ENCODE assay signal across 1 cellular context in the genomic region with DNA sequence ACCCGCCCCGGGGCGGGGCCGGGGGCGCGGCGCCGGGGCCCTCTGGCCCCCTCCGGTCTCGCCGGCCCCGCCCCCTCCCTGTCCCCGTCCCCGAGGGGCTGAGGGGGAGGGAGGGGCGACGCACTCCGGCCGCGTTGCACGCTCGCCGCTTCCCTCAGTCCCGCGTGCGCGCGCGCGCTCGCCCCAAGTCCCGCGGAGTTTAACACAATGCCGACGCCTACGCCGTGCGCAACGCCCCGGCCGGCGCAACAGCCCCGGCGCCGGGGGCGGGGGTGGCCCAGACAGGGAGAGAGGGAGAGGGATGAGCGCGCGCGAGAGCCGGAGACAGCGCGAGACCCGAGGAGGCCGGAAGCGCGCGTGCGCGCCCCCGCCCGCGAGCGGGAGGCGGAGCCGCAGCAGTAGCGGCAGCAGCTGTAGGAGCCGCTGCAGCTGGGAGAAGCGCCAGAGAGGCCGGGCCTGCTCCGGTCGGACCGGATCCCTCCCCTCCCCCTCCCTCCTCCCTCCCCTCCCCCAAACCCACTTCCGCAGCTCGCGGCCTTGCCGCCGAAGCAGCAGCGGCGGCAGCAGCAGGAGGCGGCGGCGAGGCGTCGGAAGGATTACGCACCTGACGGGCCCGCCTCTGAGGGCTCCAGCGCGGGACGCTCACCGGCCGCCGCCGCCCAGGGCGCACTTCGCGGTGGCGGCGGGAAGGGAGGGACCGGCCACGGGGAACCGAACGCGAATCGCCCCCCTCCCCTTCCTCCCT.
TF ChIP-seq lines count a peak whose summit lies in the region.

No MANE protein-coding gene starts in this region.

TF ChIP-seq in K562, 482 proteins besides CTCF, POLR2A, EP300 and RAD21 (continued from another document and continues in another):
- TF ChIP-seq, protein P1, sequence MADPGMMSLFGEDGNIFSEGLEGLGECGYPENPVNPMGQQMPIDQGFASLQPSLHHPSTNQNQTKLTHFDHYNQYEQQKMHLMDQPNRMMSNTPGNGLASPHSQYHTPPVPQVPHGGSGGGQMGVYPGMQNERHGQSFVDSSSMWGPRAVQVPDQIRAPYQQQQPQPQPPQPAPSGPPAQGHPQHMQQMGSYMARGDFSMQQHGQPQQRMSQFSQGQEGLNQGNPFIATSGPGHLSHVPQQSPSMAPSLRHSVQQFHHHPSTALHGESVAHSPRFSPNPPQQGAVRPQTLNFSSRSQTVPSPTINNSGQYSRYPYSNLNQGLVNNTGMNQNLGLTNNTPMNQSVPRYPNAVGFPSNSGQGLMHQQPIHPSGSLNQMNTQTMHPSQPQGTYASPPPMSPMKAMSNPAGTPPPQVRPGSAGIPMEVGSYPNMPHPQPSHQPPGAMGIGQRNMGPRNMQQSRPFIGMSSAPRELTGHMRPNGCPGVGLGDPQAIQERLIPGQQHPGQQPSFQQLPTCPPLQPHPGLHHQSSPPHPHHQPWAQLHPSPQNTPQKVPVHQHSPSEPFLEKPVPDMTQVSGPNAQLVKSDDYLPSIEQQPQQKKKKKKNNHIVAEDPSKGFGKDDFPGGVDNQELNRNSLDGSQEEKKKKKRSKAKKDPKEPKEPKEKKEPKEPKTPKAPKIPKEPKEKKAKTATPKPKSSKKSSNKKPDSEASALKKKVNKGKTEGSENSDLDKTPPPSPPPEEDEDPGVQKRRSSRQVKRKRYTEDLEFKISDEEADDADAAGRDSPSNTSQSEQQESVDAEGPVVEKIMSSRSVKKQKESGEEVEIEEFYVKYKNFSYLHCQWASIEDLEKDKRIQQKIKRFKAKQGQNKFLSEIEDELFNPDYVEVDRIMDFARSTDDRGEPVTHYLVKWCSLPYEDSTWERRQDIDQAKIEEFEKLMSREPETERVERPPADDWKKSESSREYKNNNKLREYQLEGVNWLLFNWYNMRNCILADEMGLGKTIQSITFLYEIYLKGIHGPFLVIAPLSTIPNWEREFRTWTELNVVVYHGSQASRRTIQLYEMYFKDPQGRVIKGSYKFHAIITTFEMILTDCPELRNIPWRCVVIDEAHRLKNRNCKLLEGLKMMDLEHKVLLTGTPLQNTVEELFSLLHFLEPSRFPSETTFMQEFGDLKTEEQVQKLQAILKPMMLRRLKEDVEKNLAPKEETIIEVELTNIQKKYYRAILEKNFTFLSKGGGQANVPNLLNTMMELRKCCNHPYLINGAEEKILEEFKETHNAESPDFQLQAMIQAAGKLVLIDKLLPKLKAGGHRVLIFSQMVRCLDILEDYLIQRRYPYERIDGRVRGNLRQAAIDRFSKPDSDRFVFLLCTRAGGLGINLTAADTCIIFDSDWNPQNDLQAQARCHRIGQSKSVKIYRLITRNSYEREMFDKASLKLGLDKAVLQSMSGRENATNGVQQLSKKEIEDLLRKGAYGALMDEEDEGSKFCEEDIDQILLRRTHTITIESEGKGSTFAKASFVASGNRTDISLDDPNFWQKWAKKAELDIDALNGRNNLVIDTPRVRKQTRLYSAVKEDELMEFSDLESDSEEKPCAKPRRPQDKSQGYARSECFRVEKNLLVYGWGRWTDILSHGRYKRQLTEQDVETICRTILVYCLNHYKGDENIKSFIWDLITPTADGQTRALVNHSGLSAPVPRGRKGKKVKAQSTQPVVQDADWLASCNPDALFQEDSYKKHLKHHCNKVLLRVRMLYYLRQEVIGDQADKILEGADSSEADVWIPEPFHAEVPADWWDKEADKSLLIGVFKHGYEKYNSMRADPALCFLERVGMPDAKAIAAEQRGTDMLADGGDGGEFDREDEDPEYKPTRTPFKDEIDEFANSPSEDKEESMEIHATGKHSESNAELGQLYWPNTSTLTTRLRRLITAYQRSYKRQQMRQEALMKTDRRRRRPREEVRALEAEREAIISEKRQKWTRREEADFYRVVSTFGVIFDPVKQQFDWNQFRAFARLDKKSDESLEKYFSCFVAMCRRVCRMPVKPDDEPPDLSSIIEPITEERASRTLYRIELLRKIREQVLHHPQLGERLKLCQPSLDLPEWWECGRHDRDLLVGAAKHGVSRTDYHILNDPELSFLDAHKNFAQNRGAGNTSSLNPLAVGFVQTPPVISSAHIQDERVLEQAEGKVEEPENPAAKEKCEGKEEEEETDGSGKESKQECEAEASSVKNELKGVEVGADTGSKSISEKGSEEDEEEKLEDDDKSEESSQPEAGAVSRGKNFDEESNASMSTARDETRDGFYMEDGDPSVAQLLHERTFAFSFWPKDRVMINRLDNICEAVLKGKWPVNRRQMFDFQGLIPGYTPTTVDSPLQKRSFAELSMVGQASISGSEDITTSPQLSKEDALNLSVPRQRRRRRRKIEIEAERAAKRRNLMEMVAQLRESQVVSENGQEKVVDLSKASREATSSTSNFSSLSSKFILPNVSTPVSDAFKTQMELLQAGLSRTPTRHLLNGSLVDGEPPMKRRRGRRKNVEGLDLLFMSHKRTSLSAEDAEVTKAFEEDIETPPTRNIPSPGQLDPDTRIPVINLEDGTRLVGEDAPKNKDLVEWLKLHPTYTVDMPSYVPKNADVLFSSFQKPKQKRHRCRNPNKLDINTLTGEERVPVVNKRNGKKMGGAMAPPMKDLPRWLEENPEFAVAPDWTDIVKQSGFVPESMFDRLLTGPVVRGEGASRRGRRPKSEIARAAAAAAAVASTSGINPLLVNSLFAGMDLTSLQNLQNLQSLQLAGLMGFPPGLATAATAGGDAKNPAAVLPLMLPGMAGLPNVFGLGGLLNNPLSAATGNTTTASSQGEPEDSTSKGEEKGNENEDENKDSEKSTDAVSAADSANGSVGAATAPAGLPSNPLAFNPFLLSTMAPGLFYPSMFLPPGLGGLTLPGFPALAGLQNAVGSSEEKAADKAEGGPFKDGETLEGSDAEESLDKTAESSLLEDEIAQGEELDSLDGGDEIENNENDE (IDR thresholded peaks at IDR 0.05; ENCODE audit: low read depth, low read length), result no peak
- TF ChIP-seq ZNF586 (CRISPR knock-in tag; conservative IDR thresholded peaks at IDR 0.05) (no peak), RFX7 (CRISPR knock-in tag; IDR thresholded peaks at IDR 0.05) (no peak), EZH2 (IDR thresholded peaks at IDR 0.05; ENCODE audit: borderline replicate concordance, low read depth, low read length) (no peak), TSC22D4 (tag; IDR thresholded peaks at IDR 0.05) (no peak), WHSC1 (IDR thresholded peaks at IDR 0.05; ENCODE audit: low read length) (no peak), KLF10 (CRISPR knock-in tag; IDR thresholded peaks at IDR 0.05) (no peak), SRSF3 (IDR thresholded peaks at IDR 0.05; ENCODE audit: insufficient read depth, low read length) (no peak), MAZ (CRISPR knock-in tag; conservative IDR thresholded peaks at IDR 0.05 in 1 of 2, IDR thresholded peaks at IDR 0.05 in 1 of 2) (peak; percentile 99 to 100), ZBTB7A (IDR thresholded peaks at IDR 0.05; ENCODE audit: borderline replicate concordance, control insufficient read depth, low read depth, low read length) (peak; percentile 93), ZNF253 (CRISPR knock-in tag; conservative IDR thresholded peaks at IDR 0.05) (no peak), HOXB6 (CRISPR knock-in tag; IDR thresholded peaks at IDR 0.05; ENCODE audit: borderline replicate concordance) (no peak), ZBTB1 (CRISPR knock-in tag; IDR thresholded peaks at IDR 0.05; ENCODE audit: borderline replicate concordance, low read depth) (0 out of 2 replicates have a peak, but pooled peaks have one; percentile 43), KDM4B (IDR thresholded peaks at IDR 0.05; ENCODE audit: borderline replicate concordance in 2 of 2, low read depth in 1 of 2) (no peak; a peak in 1 of 4 replicates), EWSR1 (IDR thresholded peaks at IDR 0.05; ENCODE audit: borderline replicate concordance, low read depth, partially characterized antibody) (no peak), NFE2 (IDR thresholded peaks at IDR 0.05; ENCODE audit: low read depth) (no peak), GATA2 (CRISPR knock-in tag; IDR thresholded peaks at IDR 0.05) (no peak), ZNF695 (CRISPR knock-in tag; IDR thresholded peaks at IDR 0.05) (no peak), CEBPG (CRISPR knock-in tag; IDR thresholded peaks at IDR 0.05) (no peak), CEBPG (tag; conservative IDR thresholded peaks at IDR 0.05 in 1 of 2, IDR thresholded peaks at IDR 0.05 in 1 of 2) (no peak), JUND (IDR thresholded peaks at IDR 0.05; ENCODE audit: borderline replicate concordance, low read depth, low read length) (no peak), JUND (tag; IDR thresholded peaks at IDR 0.05; ENCODE audit: borderline replicate concordance, low read depth, low read length) (no peak; the same call in 2 of the 3 replicates), YY1 (IDR thresholded peaks at IDR 0.05; ENCODE audit: borderline replicate concordance in 1 of 3, control insufficient read depth in 1 of 3, extremely low read depth in 1 of 3, insufficient read depth in 3 of 3, insufficient read length in 1 of 3, insufficient replicate concordance in 2 of 3, low read depth in 1 of 3, low read length in 2 of 3) (peak in 2 of 3 experiments; percentile 57 to 62), POLR2AphosphoS5 (IDR thresholded peaks at IDR 0.05; ENCODE audit: control insufficient read depth, insufficient read depth, low read depth, low read length) (peak; percentile 94), ZNF121 (CRISPR knock-in tag; conservative IDR thresholded peaks at IDR 0.05) (no peak), PTBP1 (IDR thresholded peaks at IDR 0.05; ENCODE audit: low read depth, low read length) (no peak), ZFX (CRISPR knock-in tag; IDR thresholded peaks at IDR 0.05) (peak; percentile 78), MEIS2 (IDR thresholded peaks at IDR 0.05; ENCODE audit: partially characterized antibody) (peak; percentile 92), MAFG (tag; conservative IDR thresholded peaks at IDR 0.05) (no peak), FOXA1 (IDR thresholded peaks at IDR 0.05; ENCODE audit: borderline replicate concordance) (no peak), ETS2 (tag; IDR thresholded peaks at IDR 0.05; ENCODE audit: borderline replicate concordance, poor library complexity, severe bottlenecking) (no peak), NCOA4 (IDR thresholded peaks at IDR 0.05; ENCODE audit: partially characterized antibody) (no peak)
- TF ChIP-seq, protein P2, sequence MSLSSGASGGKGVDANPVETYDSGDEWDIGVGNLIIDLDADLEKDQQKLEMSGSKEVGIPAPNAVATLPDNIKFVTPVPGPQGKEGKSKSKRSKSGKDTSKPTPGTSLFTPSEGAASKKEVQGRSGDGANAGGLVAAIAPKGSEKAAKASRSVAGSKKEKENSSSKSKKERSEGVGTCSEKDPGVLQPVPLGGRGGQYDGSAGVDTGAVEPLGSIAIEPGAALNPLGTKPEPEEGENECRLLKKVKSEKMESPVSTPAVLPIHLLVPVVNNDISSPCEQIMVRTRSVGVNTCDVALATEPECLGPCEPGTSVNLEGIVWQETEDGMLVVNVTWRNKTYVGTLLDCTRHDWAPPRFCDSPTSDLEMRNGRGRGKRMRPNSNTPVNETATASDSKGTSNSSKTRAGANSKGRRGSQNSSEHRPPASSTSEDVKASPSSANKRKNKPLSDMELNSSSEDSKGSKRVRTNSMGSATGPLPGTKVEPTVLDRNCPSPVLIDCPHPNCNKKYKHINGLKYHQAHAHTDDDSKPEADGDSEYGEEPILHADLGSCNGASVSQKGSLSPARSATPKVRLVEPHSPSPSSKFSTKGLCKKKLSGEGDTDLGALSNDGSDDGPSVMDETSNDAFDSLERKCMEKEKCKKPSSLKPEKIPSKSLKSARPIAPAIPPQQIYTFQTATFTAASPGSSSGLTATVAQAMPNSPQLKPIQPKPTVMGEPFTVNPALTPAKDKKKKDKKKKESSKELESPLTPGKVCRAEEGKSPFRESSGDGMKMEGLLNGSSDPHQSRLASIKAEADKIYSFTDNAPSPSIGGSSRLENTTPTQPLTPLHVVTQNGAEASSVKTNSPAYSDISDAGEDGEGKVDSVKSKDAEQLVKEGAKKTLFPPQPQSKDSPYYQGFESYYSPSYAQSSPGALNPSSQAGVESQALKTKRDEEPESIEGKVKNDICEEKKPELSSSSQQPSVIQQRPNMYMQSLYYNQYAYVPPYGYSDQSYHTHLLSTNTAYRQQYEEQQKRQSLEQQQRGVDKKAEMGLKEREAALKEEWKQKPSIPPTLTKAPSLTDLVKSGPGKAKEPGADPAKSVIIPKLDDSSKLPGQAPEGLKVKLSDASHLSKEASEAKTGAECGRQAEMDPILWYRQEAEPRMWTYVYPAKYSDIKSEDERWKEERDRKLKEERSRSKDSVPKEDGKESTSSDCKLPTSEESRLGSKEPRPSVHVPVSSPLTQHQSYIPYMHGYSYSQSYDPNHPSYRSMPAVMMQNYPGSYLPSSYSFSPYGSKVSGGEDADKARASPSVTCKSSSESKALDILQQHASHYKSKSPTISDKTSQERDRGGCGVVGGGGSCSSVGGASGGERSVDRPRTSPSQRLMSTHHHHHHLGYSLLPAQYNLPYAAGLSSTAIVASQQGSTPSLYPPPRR (CRISPR knock-in tag; IDR thresholded peaks at IDR 0.05; ENCODE audit: borderline replicate concordance), result no peak
- TF ChIP-seq, protein P3, sequence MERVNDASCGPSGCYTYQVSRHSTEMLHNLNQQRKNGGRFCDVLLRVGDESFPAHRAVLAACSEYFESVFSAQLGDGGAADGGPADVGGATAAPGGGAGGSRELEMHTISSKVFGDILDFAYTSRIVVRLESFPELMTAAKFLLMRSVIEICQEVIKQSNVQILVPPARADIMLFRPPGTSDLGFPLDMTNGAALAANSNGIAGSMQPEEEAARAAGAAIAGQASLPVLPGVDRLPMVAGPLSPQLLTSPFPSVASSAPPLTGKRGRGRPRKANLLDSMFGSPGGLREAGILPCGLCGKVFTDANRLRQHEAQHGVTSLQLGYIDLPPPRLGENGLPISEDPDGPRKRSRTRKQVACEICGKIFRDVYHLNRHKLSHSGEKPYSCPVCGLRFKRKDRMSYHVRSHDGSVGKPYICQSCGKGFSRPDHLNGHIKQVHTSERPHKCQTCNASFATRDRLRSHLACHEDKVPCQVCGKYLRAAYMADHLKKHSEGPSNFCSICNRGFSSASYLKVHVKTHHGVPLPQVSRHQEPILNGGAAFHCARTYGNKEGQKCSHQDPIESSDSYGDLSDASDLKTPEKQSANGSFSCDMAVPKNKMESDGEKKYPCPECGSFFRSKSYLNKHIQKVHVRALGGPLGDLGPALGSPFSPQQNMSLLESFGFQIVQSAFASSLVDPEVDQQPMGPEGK (CRISPR knock-in tag; IDR thresholded peaks at IDR 0.05; ENCODE audit: borderline replicate concordance), result no peak
- TF ChIP-seq, protein P4, sequence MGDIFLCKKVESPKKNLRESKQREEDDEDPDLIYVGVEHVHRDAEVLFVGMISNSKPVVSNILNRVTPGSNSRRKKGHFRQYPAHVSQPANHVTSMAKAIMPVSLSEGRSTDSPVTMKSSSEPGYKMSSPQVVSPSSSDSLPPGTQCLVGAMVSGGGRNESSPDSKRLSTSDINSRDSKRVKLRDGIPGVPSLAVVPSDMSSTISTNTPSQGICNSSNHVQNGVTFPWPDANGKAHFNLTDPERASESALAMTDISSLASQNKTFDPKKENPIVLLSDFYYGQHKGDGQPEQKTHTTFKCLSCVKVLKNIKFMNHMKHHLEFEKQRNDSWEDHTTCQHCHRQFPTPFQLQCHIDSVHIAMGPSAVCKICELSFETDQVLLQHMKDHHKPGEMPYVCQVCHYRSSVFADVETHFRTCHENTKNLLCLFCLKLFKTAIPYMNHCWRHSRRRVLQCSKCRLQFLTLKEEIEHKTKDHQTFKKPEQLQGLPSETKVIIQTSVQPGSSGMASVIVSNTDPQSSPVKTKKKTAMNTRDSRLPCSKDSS (IDR thresholded peaks at IDR 0.05; ENCODE audit: low read depth, partially characterized antibody), result no peak
- TF ChIP-seq, protein P5, sequence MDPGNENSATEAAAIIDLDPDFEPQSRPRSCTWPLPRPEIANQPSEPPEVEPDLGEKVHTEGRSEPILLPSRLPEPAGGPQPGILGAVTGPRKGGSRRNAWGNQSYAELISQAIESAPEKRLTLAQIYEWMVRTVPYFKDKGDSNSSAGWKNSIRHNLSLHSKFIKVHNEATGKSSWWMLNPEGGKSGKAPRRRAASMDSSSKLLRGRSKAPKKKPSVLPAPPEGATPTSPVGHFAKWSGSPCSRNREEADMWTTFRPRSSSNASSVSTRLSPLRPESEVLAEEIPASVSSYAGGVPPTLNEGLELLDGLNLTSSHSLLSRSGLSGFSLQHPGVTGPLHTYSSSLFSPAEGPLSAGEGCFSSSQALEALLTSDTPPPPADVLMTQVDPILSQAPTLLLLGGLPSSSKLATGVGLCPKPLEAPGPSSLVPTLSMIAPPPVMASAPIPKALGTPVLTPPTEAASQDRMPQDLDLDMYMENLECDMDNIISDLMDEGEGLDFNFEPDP (CRISPR knock-in tag; IDR thresholded peaks at IDR 0.05), result no peak
